ENCODE assay signal across 16 cellular contexts in genomic region chr15:87649175-87649574, GRCh38.
DNase-seq lines count a peak whose midpoint lies in the region; ATAC-seq and TF ChIP-seq lines count a peak whose summit lies in the region.
"Had no signal": no experiment of that assay in that cellular context is flagged by ENCODE, and none has a peak within 500 bp of the region (broad histone marks: within the 10 kb centered on the region; RNA-seq: fewer than 3 reads in every experiment).

No MANE protein-coding gene starts in this region.

- no peak overlapping the region for H3K4me2 ChIP-seq in SK-N-SH
- H3K4me2 ChIP-seq: BLaER1 had no signal

- H4K20me1 ChIP-seq in SK-N-SH (ENCODE audit: insufficient read depth) = no peaks in the 10 kb centered on the region
- H4K20me1 ChIP-seq: BLaER1 had no signal

- 63% methylated on average over 4 of the region's 4 CpGs for WGBS in SK-N-SH (ENCODE audit: low lambda C conversion rate)

- H3K9ac ChIP-seq in SK-N-SH = no peak overlapping the region
- H3K9ac ChIP-seq: BLaER1 had no signal

- TF ChIP-seq RAD21 in SK-N-SH (IDR thresholded peaks at IDR 0.05; ENCODE audit: low read length) = no peak

- DNase-seq in SK-N-SH = no peak
- no peak for DNase-seq in cerebellar cortex (ENCODE audit: low spot score)
- no peak for DNase-seq in SK-N-DZ (ENCODE audit: low spot score)
- DNase-seq: ACHN; BE2C; C1 segment of cervical spinal cord; Calu3; CD4-positive, alpha-beta memory T cell; CD4-positive, CD25-positive, alpha-beta regulatory T cell; CD8-positive, alpha-beta memory T cell; COR-L47; DMS79 treated with DMSO at 0.1 percent for 48 hours had no signal

- TF ChIP-seq CTCF in SK-N-SH (IDR thresholded peaks at IDR 0.05) = no peak
- TF ChIP-seq CTCF in HEK293 (tag by site-specific recombination; IDR thresholded peaks at IDR 0.05) = no peak

- H3K79me2 ChIP-seq in SK-N-SH (ENCODE audit: insufficient read depth) = no peaks in the 10 kb centered on the region

- no peaks in the 10 kb centered on the region for H3K9me2 ChIP-seq in SK-N-SH

- no peaks in the 10 kb centered on the region for H3K36me3 ChIP-seq in SK-N-SH (replicated peaks in 1 of 2; ENCODE audit: control insufficient read depth in 1 of 2, insufficient read depth in 2 of 2, low read length in 1 of 2)
- no peaks in the 10 kb centered on the region for H3K36me3 ChIP-seq in HEK293 (ENCODE audit: control insufficient read depth in 2 of 2, insufficient read depth in 1 of 2, low read length in 2 of 2)
- H3K36me3 ChIP-seq: BE2C, BLaER1 had no signal

- TF ChIP-seq EP300 in SK-N-SH (IDR thresholded peaks at IDR 0.05; ENCODE audit: borderline replicate concordance in 1 of 2, low read depth in 1 of 2, low read length in 1 of 2) = no peak

- CTCF ChIA-PET in SK-N-SH (lab: Yijun Ruan, JAX) (no interaction called here), HEK293 (lab: Yijun Ruan, JAX) (no interaction called here)

- H3K27ac ChIP-seq in SK-N-SH (ENCODE audit: low read depth in 2 of 2, low read length in 1 of 2) = no peak overlapping the region
- H3K27ac ChIP-seq in HEK293 (ENCODE audit: extremely low read depth, low read depth, low read length) = no peak overlapping the region
- H3K27ac ChIP-seq: 22Rv1, BLaER1 had no signal

- H2AFZ ChIP-seq in SK-N-SH (ENCODE audit: low read depth) = no peak overlapping the region

- no peaks in the 10 kb centered on the region for H3F3A ChIP-seq in SK-N-SH (replicated peaks; ENCODE audit: insufficient read depth)

- POLR2A ChIA-PET in SK-N-SH (lab: Yijun Ruan, JAX) (no interaction called here), HEK293 (lab: Yijun Ruan, JAX) (no interaction called here)

- no peaks in the 10 kb centered on the region for H3K27me3 ChIP-seq in SK-N-SH (ENCODE audit: insufficient read depth)
- H3K27me3 ChIP-seq: BE2C, BLaER1 had no signal

- no peaks in the 10 kb centered on the region for H3K9me3 ChIP-seq in SK-N-SH
- no peaks in the 10 kb centered on the region for H3K9me3 ChIP-seq in HEK293 (ENCODE audit: control insufficient read depth, insufficient read depth, low read depth, low read length)
- H3K9me3 ChIP-seq: BE2C, BLaER1 had no signal

- no peaks in the 10 kb centered on the region for H3K4me1 ChIP-seq in SK-N-SH (ENCODE audit: control insufficient read depth in 1 of 2, insufficient read depth in 2 of 2, low read depth in 1 of 2, low read length in 1 of 2)
- H3K4me1 ChIP-seq in HEK293 (ENCODE audit: control insufficient read depth, insufficient read depth, low read length) = no peaks in the 10 kb centered on the region
- H3K4me1 ChIP-seq: BE2C, BLaER1 had no signal

- no peak for ATAC-seq in SK-N-SH treated with all-trans-retinoic acid at 6 μM for 48 hours

- H3K4me3 ChIP-seq in SK-N-SH (ENCODE audit: low read depth in 2 of 2, low read length in 1 of 2) (no peak overlapping the region), HEK293 (ENCODE audit: low read depth, low read length) (no peak overlapping the region)
- H3K4me3 ChIP-seq: BLaER1 had no signal

TF ChIP-seq in SK-N-SH treated with all-trans-retinoic acid at 6 μM for 48 hours, 23 proteins besides CTCF, POLR2A, EP300 and RAD21:
- TF ChIP-seq OSR1 (CRISPR knock-in tag; IDR thresholded peaks at IDR 0.05) (no peak), CREB5 (CRISPR knock-in tag; IDR thresholded peaks at IDR 0.05; ENCODE audit: low read depth) (no peak), ZFP3 (CRISPR knock-in tag; IDR thresholded peaks at IDR 0.05) (peak; percentile 94)

TF ChIP-seq in SK-N-SH, 30 proteins besides CTCF, POLR2A, EP300 and RAD21 (continues in another document):
- TF ChIP-seq GATA2 (CRISPR knock-in tag; IDR thresholded peaks at IDR 0.05) = no peak
- TF ChIP-seq FOXM1 (IDR thresholded peaks at IDR 0.05; ENCODE audit: low read depth) = no peak
- TF ChIP-seq FOXJ3 (CRISPR knock-in tag; IDR thresholded peaks at IDR 0.05) = no peak
- no peak for TF ChIP-seq JUND (IDR thresholded peaks at IDR 0.05)
- TF ChIP-seq EZH2phosphoT487 (IDR thresholded peaks at IDR 0.05; ENCODE audit: borderline replicate concordance, low read depth) = no peak
- TF ChIP-seq ZBTB33 (IDR thresholded peaks at IDR 0.05; ENCODE audit: borderline replicate concordance, low read depth) = no peak
- TF ChIP-seq SIN3A (IDR thresholded peaks at IDR 0.05; ENCODE audit: borderline replicate concordance, low read depth, low read length) = no peak
- no peak for TF ChIP-seq MAX (IDR thresholded peaks at IDR 0.05; ENCODE audit: low read depth)
- no peak for TF ChIP-seq RFX5 (IDR thresholded peaks at IDR 0.05; ENCODE audit: low read length)
- TF ChIP-seq TAF1 (IDR thresholded peaks at IDR 0.05; ENCODE audit: borderline replicate concordance, low read depth, low read length) = no peak
- no peak for TF ChIP-seq PBX3 (IDR thresholded peaks at IDR 0.05)
- no peak for TF ChIP-seq TEAD4 (IDR thresholded peaks at IDR 0.05; ENCODE audit: borderline replicate concordance, insufficient read depth)
- TF ChIP-seq TCF12 (IDR thresholded peaks at IDR 0.05) = no peak

TF ChIP-seq in HEK293, 187 proteins besides CTCF, POLR2A, EP300 and RAD21:
- TF ChIP-seq ZFP3 (tag by site-specific recombination; IDR thresholded peaks at IDR 0.05; ENCODE audit: low read depth) (peak; percentile 33; the same call in 1 of the 2 replicates), PRDM10 (tag by site-specific recombination; IDR thresholded peaks at IDR 0.05) (no peak)
